Comparison of ENCODE assay signal across 1 cellular context in genomic region chr14:32366256-32366655, GRCh38.
TF ChIP-seq lines count a peak whose summit lies in the region.

No MANE protein-coding gene starts in this region.

TF ChIP-seq in IMR-90, 13 proteins besides CTCF, POLR2A, EP300 and RAD21 (continued from another document):
- TF ChIP-seq MAZ (IDR thresholded peaks at IDR 0.05; ENCODE audit: borderline replicate concordance, low read depth, low read length) (no peak), CEBPB (IDR thresholded peaks at IDR 0.05; ENCODE audit: low read depth, low read length) (no peak), MXI1 (IDR thresholded peaks at IDR 0.05; ENCODE audit: borderline replicate concordance, low read depth, low read length) (no peak), BHLHE40 (IDR thresholded peaks at IDR 0.05; ENCODE audit: low read depth, low read length) (no peak), RCOR1 (IDR thresholded peaks at IDR 0.05; ENCODE audit: insufficient replicate concordance, low read length) (no peak)
- TF ChIP-seq, protein P1, sequence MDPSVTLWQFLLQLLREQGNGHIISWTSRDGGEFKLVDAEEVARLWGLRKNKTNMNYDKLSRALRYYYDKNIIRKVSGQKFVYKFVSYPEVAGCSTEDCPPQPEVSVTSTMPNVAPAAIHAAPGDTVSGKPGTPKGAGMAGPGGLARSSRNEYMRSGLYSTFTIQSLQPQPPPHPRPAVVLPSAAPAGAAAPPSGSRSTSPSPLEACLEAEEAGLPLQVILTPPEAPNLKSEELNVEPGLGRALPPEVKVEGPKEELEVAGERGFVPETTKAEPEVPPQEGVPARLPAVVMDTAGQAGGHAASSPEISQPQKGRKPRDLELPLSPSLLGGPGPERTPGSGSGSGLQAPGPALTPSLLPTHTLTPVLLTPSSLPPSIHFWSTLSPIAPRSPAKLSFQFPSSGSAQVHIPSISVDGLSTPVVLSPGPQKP (IDR thresholded peaks at IDR 0.05; ENCODE audit: borderline replicate concordance, low read depth, low read length), result no peak
